In the genomic region with DNA sequence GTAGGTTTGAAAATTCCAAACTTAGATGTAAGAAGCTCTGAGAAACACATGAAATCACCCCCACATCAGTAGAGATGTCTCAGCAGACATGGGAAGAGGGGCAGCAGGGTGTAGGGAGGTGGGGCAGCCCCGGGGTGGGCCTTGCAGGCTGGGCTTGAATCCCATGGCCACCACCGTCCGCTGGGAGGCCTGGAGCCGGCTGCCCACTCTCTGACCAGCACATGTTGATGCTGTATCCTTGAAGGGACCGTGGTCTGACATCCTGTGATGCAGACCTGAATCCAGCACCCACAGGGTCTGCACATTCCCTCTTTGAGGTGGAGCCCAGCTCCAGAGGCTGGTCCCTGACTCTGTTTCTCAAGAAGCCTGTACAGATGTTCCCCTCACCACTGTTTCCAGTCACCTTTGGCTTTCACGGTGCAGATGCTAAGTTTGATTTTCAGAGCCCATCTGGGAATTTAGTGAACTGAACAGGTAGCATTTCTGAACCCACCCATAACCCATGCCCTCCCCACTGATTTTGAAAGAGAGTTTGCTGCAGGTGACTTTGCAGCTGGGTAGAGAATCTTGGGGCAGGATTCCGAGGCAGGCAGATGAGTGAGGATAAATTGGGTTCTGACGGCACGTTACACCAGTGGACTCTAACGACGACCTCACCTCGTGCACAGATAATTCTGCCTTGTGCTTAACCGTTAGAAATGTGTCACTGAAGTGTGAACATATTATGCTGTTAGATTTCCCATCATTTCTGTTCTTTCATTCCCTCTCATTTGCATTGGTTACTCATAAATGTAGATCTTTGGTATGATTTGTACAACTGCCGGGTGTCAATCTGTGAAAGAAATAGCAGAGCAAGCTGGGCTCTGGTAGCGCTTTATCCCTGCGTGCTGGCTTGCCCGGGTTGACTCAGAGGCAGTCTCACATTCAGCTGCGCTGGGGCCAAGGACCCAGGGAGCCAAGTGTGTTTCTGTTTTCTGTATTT, we compare ENCODE assay signal across 8 cellular contexts. TPM values are rescaled to one million over a fixed set of nuclear protein-coding genes. Genes with fewer than 3 reads are reported as not detected.
A peak's percentile ranks its signal among the peaks of the same experiment; 100 is the strongest.
DNase-seq lines count a peak whose midpoint lies in the region; ATAC-seq lines count a peak whose summit lies in the region.

No MANE protein-coding gene starts in this region.

- peak; percentile 91 for DNase-seq in activated CD4-positive, alpha-beta T cell treated with anti-CD3 and anti-CD28 coated beads for 48 hours
- DNase-seq in naive B cell (no peak), middle frontal gyrus (ENCODE audit: extremely low spot score, low spot score) (no peak), sciatic nerve (ENCODE audit: low spot score) (no peak), NCI-H524 (lab: John Stamatoyannopoulos, UW) (no peak), RPMI8226 (no peak)

- H3K27me3 Mint-ChIP-seq in naive B cell, result no peaks in the 10 kb centered on the region

- H3K36me3 Mint-ChIP-seq in naive B cell, result peaks cover 27 to 45% of the 10 kb centered on the region in 2 donors

- intact Hi-C loops in sciatic nerve (cut with DNase I), result no loop called here

- H3K9me3 Mint-ChIP-seq in naive B cell, result no peaks in the 10 kb centered on the region

- peak overlapping the region in 7 of 8 donors; percentile 31 to 85 (median 58) for H3K4me3 Mint-ChIP-seq in naive B cell

- peaks cover 73 to 96% (median 85%) of the 10 kb centered on the region in 3 donors for H3K4me1 Mint-ChIP-seq in naive B cell

- peak; percentile 82 for ATAC-seq in GM18867 (IDR thresholded peaks at IDR 0.05; ENCODE audit: unreplicated experiment)
- ATAC-seq in HG03025 (IDR thresholded peaks at IDR 0.05; ENCODE audit: low FRiP score, unreplicated experiment), result peak; percentile 70
- ATAC-seq in naive B cell (ENCODE audit: low read depth in 2 of 2), result peak in 1 of 2 donors; percentile 19
- no peak for ATAC-seq in sciatic nerve

- H3K27ac Mint-ChIP-seq in naive B cell, result peak overlapping the region; percentile 58 to 97 (median 86)

RNA-seq across cellular contexts. Expression of a gene that starts 45.7 kb away (rescaled TPM):
- polyA plus RNA-seq in naive B cell (ENCODE audit: low read depth in 6 of 6), result 100 to 1,000 TPM; 127 to 347 (median 205) TPM
- total RNA-seq in sciatic nerve, result 20.1 TPM
